In the genomic region with DNA sequence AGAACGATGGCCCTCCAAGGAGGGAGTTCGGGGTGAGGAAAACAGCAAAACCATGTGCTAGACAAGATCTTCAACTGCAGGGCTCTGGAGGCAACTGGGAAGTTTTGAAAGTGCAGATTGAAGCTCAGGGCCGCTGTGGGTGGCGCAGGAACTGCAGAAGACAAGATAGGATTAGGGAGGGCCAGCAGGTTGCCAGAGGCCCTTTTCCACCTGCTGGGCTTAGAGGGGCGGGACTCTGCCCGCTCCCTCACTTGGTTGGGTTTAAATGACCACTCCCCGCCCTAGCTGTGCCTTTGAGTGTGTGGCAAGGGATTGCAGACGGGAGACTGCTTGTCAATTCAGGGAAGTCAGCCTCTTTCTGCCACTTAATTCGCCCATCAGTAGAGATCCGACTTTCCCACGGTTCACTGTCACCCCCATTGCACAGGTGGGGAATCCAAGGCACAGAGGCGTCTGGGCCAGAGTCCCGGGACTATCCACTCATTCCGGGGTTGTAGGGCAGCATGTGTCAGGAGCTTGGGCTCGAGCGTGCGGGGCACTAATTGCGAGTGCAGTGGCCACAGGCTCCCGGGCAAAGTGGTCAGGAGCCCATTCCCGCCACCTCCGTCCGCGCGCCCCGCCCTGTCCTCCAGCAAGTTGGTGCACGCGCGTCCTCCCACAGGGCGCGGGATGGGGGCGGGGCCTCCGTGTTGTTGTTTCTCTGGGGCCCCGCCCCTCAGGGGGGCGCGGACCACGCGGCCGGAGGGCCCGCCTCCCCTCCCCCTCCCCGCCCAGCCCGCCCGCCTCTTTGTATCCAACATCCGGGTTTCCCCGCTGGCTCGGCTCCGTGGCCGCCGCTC, we compare ENCODE assay signal across 8 cellular contexts. TPM values are rescaled to one million over a fixed set of nuclear protein-coding genes. Genes with fewer than 3 reads are reported as not detected.
DNase-seq lines count a peak whose midpoint lies in the region; ATAC-seq and TF ChIP-seq lines count a peak whose summit lies in the region.

ACVR2B (plus strand) TSS at position 816 of the 839 bp plus-strand sequence. CDS start 433 bp downstream, outside the sequence.

- H3K9me3 ChIP-seq in PC-9 (ENCODE audit: insufficient read depth, low read depth) = no peaks in the 10 kb centered on the region
- no peaks in the 10 kb centered on the region for H3K9me3 ChIP-seq in esophagus squamous epithelium

- H2AFZ ChIP-seq in PC-9 = peak within 1 kb of the TSS; percentile 88

- H3K4me2 ChIP-seq in PC-9 = peak within 1 kb of the TSS; percentile 94

- peaks cover 13% of the 10 kb centered on the region for H3K4me1 ChIP-seq in PC-9 (replicated peaks; ENCODE audit: insufficient read depth)
- peaks cover 16 to 38% (median 23%) of the 10 kb centered on the region in 3 donors for H3K4me1 ChIP-seq in esophagus squamous epithelium

- H3K4me3 Mint-ChIP-seq in activated T-cell treated with anti-CD3 and anti-CD28 coated beads, Interleukin-2, amount 50 U/mL, for 72 hours = peak within 1 kb of the TSS; percentile 96 to 97

- 29 to 48% methylated on average over 5 to 8 of the region's 48 CpGs for WGBS in esophagus squamous epithelium, 2 donors

- H3K27ac ChIP-seq in PC-9 = no peak within 1 kb of the TSS
- peak within 1 kb of the TSS; percentile 87 to 94 (median 91) for H3K27ac ChIP-seq in esophagus squamous epithelium

- peak within 1 kb of the TSS; percentile 81 for H3K27ac Mint-ChIP-seq in activated T-cell treated with anti-CD3 and anti-CD28 coated beads, Interleukin-2, amount 50 U/mL, for 72 hours

- H3K79me2 ChIP-seq in PC-9 (ENCODE audit: low read depth) = peaks cover 27% of the 10 kb centered on the region

- H3K27me3 ChIP-seq in PC-9 (ENCODE audit: insufficient read depth, low read depth) (no peaks in the 10 kb centered on the region), esophagus squamous epithelium (no peaks in the 10 kb centered on the region)

- TSS peak; percentile 41 for BruUV-seq in PC-9 (replicated peaks; lab: Mats Ljungman, UMichigan)

- peak; percentile 66 to 67 for ATAC-seq in activated T-cell treated with anti-CD3 and anti-CD28 coated beads, Interleukin-2, amount 50 U/mL, for 72 hours (replicated peaks in 1 of 2)

- H3F3A ChIP-seq in PC-9 (ENCODE audit: insufficient read depth, low read depth) = no peaks in the 10 kb centered on the region; the same call in 1 of the 2 replicates

- H3K4me1 Mint-ChIP-seq in activated T-cell treated with anti-CD3 and anti-CD28 coated beads, Interleukin-2, amount 50 U/mL, for 72 hours (ENCODE audit: low read depth) = peaks cover 4% of the 10 kb centered on the region

- H3K36me3 ChIP-seq in PC-9 (ENCODE audit: low read depth) (no peaks in the 10 kb centered on the region), esophagus squamous epithelium (no peaks in the 10 kb centered on the region)

- TF ChIP-seq POLR2A in esophagus squamous epithelium (IDR thresholded peaks at IDR 0.05) = no peak

- DNase-seq in Ammon's horn (ENCODE audit: low spot score) (peak; percentile 91), GM20000 (ENCODE audit: low spot score) (peak; percentile 95), HuH-7.5 (ENCODE audit: low spot score) (peak; percentile 93), PC-9 (peak; percentile 65 to 77), esophagus squamous epithelium (lab: John Stamatoyannopoulos, UW) (peak; percentile 21), myocyte (ENCODE audit: low read depth) (peak; percentile 81)
- DNase-seq in activated T-cell treated with anti-CD3 and anti-CD28 coated beads, Interleukin-2, amount 50 U/mL, for 72 hours = peak; percentile 74 to 77
- DNase-seq in stimulated activated CD8-positive, alpha-beta memory T cell treated with anti-CD3 and anti-CD28 coated beads, Interleukin-7, amount 100 ng/mL, for 24 hours (ENCODE audit: low read depth) = peak; percentile 50

- no peaks in the 10 kb centered on the region for H3K27me3 Mint-ChIP-seq in activated T-cell treated with anti-CD3 and anti-CD28 coated beads, Interleukin-2, amount 50 U/mL, for 72 hours (ENCODE audit: low read depth)

- POLR2A ChIA-PET in PC-9 (lab: Charles Lee; ENCODE audit: unreplicated experiment) = no interaction called here

- peak within 1 kb of the TSS; percentile 89 for H3K4me3 ChIP-seq in PC-9
- peak within 1 kb of the TSS; percentile 59 to 96 (median 80) for H3K4me3 ChIP-seq in esophagus squamous epithelium

- H4K20me1 ChIP-seq in PC-9 (ENCODE audit: insufficient read depth) = peaks cover 18% of the 10 kb centered on the region; the same call in 1 of the 2 replicates

- TF ChIP-seq CTCF in GM20000 (IDR thresholded peaks at IDR 0.05; ENCODE audit: extremely low read depth, missing control alignments) (no peak), PC-9 (conservative IDR thresholded peaks at IDR 0.05) (no peak), esophagus squamous epithelium (IDR thresholded peaks at IDR 0.05) (no peak)

- CTCF ChIA-PET in PC-9 (lab: Charles Lee) = no interaction called here

- H3K36me3 Mint-ChIP-seq in activated T-cell treated with anti-CD3 and anti-CD28 coated beads, Interleukin-2, amount 50 U/mL, for 72 hours (ENCODE audit: insufficient read depth in 2 of 2) = peaks cover 3 to 8% of the 10 kb centered on the region in 2 donors

- peaks cover 3 to 8% of the 10 kb centered on the region in 2 donors for H3K9me3 Mint-ChIP-seq in activated T-cell treated with anti-CD3 and anti-CD28 coated beads, Interleukin-2, amount 50 U/mL, for 72 hours

- H3K9me2 ChIP-seq in PC-9 (ENCODE audit: insufficient read depth) = no peaks in the 10 kb centered on the region

- intact Hi-C loops in PC-9 (cut with micrococcal nuclease; ENCODE audit: unreplicated experiment) (loop anchor here (10.0 kb wide), 2 partner anchors 108 to 318 kb away; partner anchors contain the start of genes ACAA1, MYD88 and XYLB), esophagus squamous epithelium (cut with DNase I) (no loop called here)

RNA-seq across cellular contexts. Expression of gene ACVR2B, which starts in this region (rescaled TPM):
- total RNA-seq in PC-9 (2021) (11.0 and 12.4 TPM in 2 replicates), esophagus squamous epithelium (1 to 10 TPM; 1.1 to 4.0 (median 2.4) TPM), myocyte (2.7 and 2.9 TPM in 2 replicates)
- total RNA-seq in activated T-cell treated with anti-CD3 and anti-CD28 coated beads, Interleukin-2, amount 50 U/mL, for 72 hours = 1 to 10 TPM; 8.2 to 9.1 TPM
- polyA plus RNA-seq in myocyte (2012) = 1.1 TPM

Comparison
In these comparisons a context has a peak if more than half of its experiments do, and no peak if none do; other contexts are left out.
1. DNase-seq: peak in every context shown above with its lines; median percentile 95 in GM20000; 93 in HuH-7.5; 91 in Ammon's horn; 81 in myocyte; 76 in activated T-cell treated with anti-CD3 and anti-CD28 coated beads, Interleukin-2, amount 50 U/mL, for 72 hours; 71 in PC-9; 50 in stimulated activated CD8-positive, alpha-beta memory T cell treated with anti-CD3 and anti-CD28 coated beads, Interleukin-7, amount 100 ng/mL, for 24 hours; 21 in esophagus squamous epithelium.